ENCODE assay signal across 9 cellular contexts in the genomic region with DNA sequence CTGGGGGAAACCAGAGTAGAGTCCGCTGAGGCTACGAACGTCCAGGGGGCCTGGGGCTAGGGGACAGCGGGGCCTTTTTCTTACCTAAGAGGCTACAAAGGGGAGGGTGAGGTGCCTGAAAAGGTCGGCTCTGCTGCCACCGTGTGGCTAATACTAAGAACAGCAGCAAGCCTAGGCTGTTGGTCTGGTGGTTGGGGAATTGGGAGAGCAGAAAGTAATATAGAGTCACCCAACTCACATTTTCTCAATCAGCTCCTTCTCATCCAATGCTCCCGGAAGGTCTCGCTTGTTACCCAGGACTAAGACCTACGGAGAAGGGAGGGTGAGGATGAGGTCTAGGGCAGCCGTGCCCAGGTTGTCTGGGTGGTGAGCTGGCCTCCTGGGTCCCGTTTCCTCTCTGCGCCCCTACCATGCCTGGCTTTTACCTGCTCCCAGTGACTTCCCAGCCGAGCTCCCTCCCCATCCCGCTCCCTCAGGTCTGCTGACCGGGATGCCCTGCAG. TPM values are rescaled to one million over a fixed set of nuclear protein-coding genes. Genes with fewer than 3 reads are reported as not detected.
DNase-seq lines count a peak whose midpoint lies in the region; ATAC-seq and TF ChIP-seq lines count a peak whose summit lies in the region.
"Had no signal": no experiment of that assay in that cellular context is flagged by ENCODE, and none has a peak within 500 bp of the region (broad histone marks: within the 10 kb centered on the region; RNA-seq: fewer than 3 reads in every experiment).

No MANE protein-coding gene starts in this region.

- no peak overlapping the region for H2AK5ac ChIP-seq in mesenchymal stem cell (ENCODE audit: low read length, severe bottlenecking)

- no peak for TF ChIP-seq EP300 in suprapubic skin (IDR thresholded peaks at IDR 0.05)

- H3K23ac ChIP-seq in mesenchymal stem cell (ENCODE audit: low read length in 2 of 2) = no peak overlapping the region

- H3K18ac ChIP-seq in mesenchymal stem cell (ENCODE audit: low read depth in 1 of 2, low read length in 2 of 2) = no peak overlapping the region

- no peak overlapping the region for H2BK120ac ChIP-seq in mesenchymal stem cell (ENCODE audit: low read depth, low read length)

- peak; percentile 91 for TF ChIP-seq CTCF in GM12864 (IDR thresholded peaks at IDR 0.05; ENCODE audit: low read depth, low read length, missing control alignments)
- TF ChIP-seq CTCF in endodermal cell (conservative IDR thresholded peaks at IDR 0.05) = peak; percentile 90
- TF ChIP-seq CTCF in suprapubic skin (IDR thresholded peaks at IDR 0.05) = peak; percentile 48 to 91

- H2BK12ac ChIP-seq in mesenchymal stem cell (ENCODE audit: low read length in 2 of 2) = no peak overlapping the region

- H3K27me3 ChIP-seq in endodermal cell (ENCODE audit: control insufficient read depth, insufficient read depth, low read length, poor library complexity, severe bottlenecking) = no peaks in the 10 kb centered on the region
- no peaks in the 10 kb centered on the region for H3K27me3 ChIP-seq in mesenchymal stem cell (ENCODE audit: control insufficient read depth in 1 of 2, insufficient read depth in 1 of 2, low read length in 2 of 2)
- H3K27me3 ChIP-seq in suprapubic skin = no peaks in the 10 kb centered on the region

- no peak overlapping the region for H2BK5ac ChIP-seq in mesenchymal stem cell (ENCODE audit: low read depth, low read length, poor library complexity, severe bottlenecking)

- H3K4me3 ChIP-seq in GM12864 (ENCODE audit: low read depth, low read length) (no peak overlapping the region), endodermal cell (ENCODE audit: low read length) (no peak overlapping the region), mesenchymal stem cell (ENCODE audit: insufficient read depth in 1 of 2, low read depth in 1 of 2, low read length in 2 of 2) (no peak overlapping the region), suprapubic skin (no peak overlapping the region)

- H3K4me1 Mint-ChIP-seq in endodermal cell = no peaks in the 10 kb centered on the region

- peaks cover 37% of the 10 kb centered on the region for H3K36me3 Mint-ChIP-seq in endodermal cell (ENCODE audit: low read depth)

- H4K8ac ChIP-seq in mesenchymal stem cell (ENCODE audit: low read length) = no peak overlapping the region

- no peak overlapping the region for H3K14ac ChIP-seq in mesenchymal stem cell (ENCODE audit: low read length in 2 of 2)

- peak; percentile 62 for ATAC-seq in HG03378 (IDR thresholded peaks at IDR 0.05; ENCODE audit: unreplicated experiment)
- ATAC-seq in HG03432 (IDR thresholded peaks at IDR 0.05; ENCODE audit: unreplicated experiment) = no peak

- H3K9ac ChIP-seq in endodermal cell (ENCODE audit: extremely low read depth, low read length, poor library complexity, severe bottlenecking) = no peak overlapping the region
- H3K9ac ChIP-seq in mesenchymal stem cell (ENCODE audit: low read length) = no peak overlapping the region

- H4K91ac ChIP-seq in mesenchymal stem cell (ENCODE audit: low read length) = no peak overlapping the region

- H3K9me3 Mint-ChIP-seq in endodermal cell = no peaks in the 10 kb centered on the region

- H3K4me2 ChIP-seq in mesenchymal stem cell (ENCODE audit: low read length, poor library complexity, severe bottlenecking) = no peak overlapping the region

- no peaks in the 10 kb centered on the region for H3K9me3 ChIP-seq in endodermal cell (ENCODE audit: control insufficient read depth, low read length)
- H3K9me3 ChIP-seq in mesenchymal stem cell (ENCODE audit: control insufficient read depth, low read length) = no peaks in the 10 kb centered on the region
- no peaks in the 10 kb centered on the region for H3K9me3 ChIP-seq in suprapubic skin

- H3K36me3 ChIP-seq in endodermal cell (ENCODE audit: control insufficient read depth, insufficient read depth, low read length) (peaks cover 59% of the 10 kb centered on the region), mesenchymal stem cell (ENCODE audit: control insufficient read depth in 1 of 2, insufficient read depth in 2 of 2, low read depth in 1 of 2, low read length in 2 of 2) (peaks cover 56 to 63% of the 10 kb centered on the region in 2 experiments), suprapubic skin (peaks cover 41% of the 10 kb centered on the region)

- H3K27me3 Mint-ChIP-seq in endodermal cell (ENCODE audit: insufficient read depth) = no peaks in the 10 kb centered on the region

- peak overlapping the region; percentile 68 for H3K27ac Mint-ChIP-seq in endodermal cell

- WGBS in endodermal cell (ENCODE audit: insufficient coverage in 1 of 2, insufficient read length in 1 of 2), 2 experiments = 42 to 67% methylated on average over 8 to 15 of the region's 15 CpGs
- WGBS in mesenchymal stem cell = 54% methylated on average over 12 of the region's 15 CpGs
- WGBS in suprapubic skin = 33% methylated on average over 13 of the region's 15 CpGs

- H3K27ac ChIP-seq in endodermal cell (ENCODE audit: low read depth, low read length) (no peak overlapping the region), mesenchymal stem cell (ENCODE audit: low read length, poor library complexity, severe bottlenecking) (no peak overlapping the region), suprapubic skin (peak overlapping the region; percentile 93)

- H2BK15ac ChIP-seq in mesenchymal stem cell (ENCODE audit: low read depth, poor library complexity, severe bottlenecking) = no peak overlapping the region

- TF ChIP-seq POLR2A in suprapubic skin (IDR thresholded peaks at IDR 0.05) = no peak

- DNase-seq in GM12864 (ENCODE audit: low read depth) (no peak), NCI-H526 treated with DMSO at 0.1 percent for 48 hours (lab: John Stamatoyannopoulos, UW) (peak; percentile 30), endodermal cell (peak; percentile 82), mesenchymal stem cell (peak; percentile 68), suprapubic skin (ENCODE audit: low spot score in 2 of 2) (no peak)
- DNase-seq in activated CD4-positive, alpha-beta T cell treated with anti-CD3 and anti-CD28 coated beads, Interleukin-2, amount 50 U/mL, for 48 hours = peak; percentile 39 to 51

- H3K4me1 ChIP-seq in endodermal cell (ENCODE audit: control insufficient read depth, insufficient read depth, low read length) = no peaks in the 10 kb centered on the region
- peaks cover 7% of the 10 kb centered on the region for H3K4me1 ChIP-seq in mesenchymal stem cell (ENCODE audit: control insufficient read depth, insufficient read depth, low read depth, low read length)
- H3K4me1 ChIP-seq in suprapubic skin = peaks cover 51% of the 10 kb centered on the region

- no peak overlapping the region for H3K4ac ChIP-seq in mesenchymal stem cell (ENCODE audit: low read depth in 1 of 2, low read length in 2 of 2)

- no peak overlapping the region for H2AFZ ChIP-seq in mesenchymal stem cell (ENCODE audit: low read depth, low read length)

- H3K79me1 ChIP-seq in mesenchymal stem cell (replicated peaks; ENCODE audit: low read length, poor library complexity, severe bottlenecking) = peaks cover 21% of the 10 kb centered on the region

- H3K4me3 Mint-ChIP-seq in endodermal cell = no peak overlapping the region

RNA-seq across cellular contexts. Expression of a gene that starts 9.3 kb away (rescaled TPM):
- total RNA-seq in endodermal cell (10 to 100 TPM; 72.8 to 82.0 TPM), suprapubic skin (10 to 100 TPM; 41.1 to 46.3 (median 43.0) TPM)
- 52.4 TPM for polyA plus RNA-seq in endodermal cell (2013, experiment 1 of 2)
- polyA plus RNA-seq in endodermal cell (2013, experiment 2 of 2) = 54.7 TPM
- polyA plus RNA-seq in mesenchymal stem cell (2013, experiment 1 of 2) = 48.3 TPM
- 47.5 TPM for polyA plus RNA-seq in mesenchymal stem cell (2013, experiment 2 of 2)

RNA-seq across cellular contexts. Expression of a gene that starts 12.6 kb away (rescaled TPM):
- total RNA-seq in endodermal cell (under 1 TPM in 1 of 2 donors, not detected in 1; 0.04 TPM), suprapubic skin (not detected)
- 0.07 TPM for polyA plus RNA-seq in endodermal cell (2013, experiment 1 of 2)
- polyA plus RNA-seq in endodermal cell (2013, experiment 2 of 2) = 0.12 TPM
- 0.01 TPM for polyA plus RNA-seq in mesenchymal stem cell (2013, experiment 1 of 2)
- polyA plus RNA-seq in mesenchymal stem cell (2013, experiment 2 of 2) = not detected
- total RNA-seq: dermis microvascular lymphatic vessel endothelial cell had no signal

RNA-seq across cellular contexts. Expression of a gene that starts 25.1 kb away (rescaled TPM):
- not detected for total RNA-seq in endodermal cell
- polyA plus RNA-seq in endodermal cell (2013, experiment 1 of 2) = not detected
- polyA plus RNA-seq in endodermal cell (2013, experiment 2 of 2) = not detected
- polyA plus RNA-seq in mesenchymal stem cell (2013, experiment 1 of 2) = not detected
- 0.15 TPM for polyA plus RNA-seq in mesenchymal stem cell (2013, experiment 2 of 2)
- total RNA-seq in suprapubic skin = 1 to 10 TPM in 1 of 4 donors, under 1 TPM in 2, not detected in 1; 0.42 to 2.7 (median 0.60) TPM

RNA-seq across cellular contexts. Expression of a gene that starts 58.3 kb away (rescaled TPM):
- 1 to 10 TPM in 1 of 2 donors, under 1 TPM in 1; 0.73 to 1.5 TPM for total RNA-seq in endodermal cell
- 0.57 TPM for polyA plus RNA-seq in endodermal cell (2013, experiment 1 of 2)
- polyA plus RNA-seq in endodermal cell (2013, experiment 2 of 2) = 0.79 TPM
- polyA plus RNA-seq in mesenchymal stem cell (2013, experiment 1 of 2) = not detected
- not detected for polyA plus RNA-seq in mesenchymal stem cell (2013, experiment 2 of 2)
- total RNA-seq in suprapubic skin = 1 to 10 TPM; 1.6 to 4.9 (median 4.1) TPM
- total RNA-seq: dermis microvascular lymphatic vessel endothelial cell had no signal

Comparison
In these comparisons a context has a peak if more than half of its experiments do, and no peak if none do; other contexts are left out.
1. DNase-seq: peak in NCI-H526 treated with DMSO at 0.1 percent for 48 hours (single experiment), activated CD4-positive, alpha-beta T cell treated with anti-CD3 and anti-CD28 coated beads, Interleukin-2, amount 50 U/mL, for 48 hours (2 of 2), endodermal cell (single experiment) and mesenchymal stem cell (single experiment); none in GM12864 (single experiment) and suprapubic skin (0 of 2).
2. Peak in every context shown above with its lines, with median percentiles within 50 percentile points of each other: CTCF ChIP-seq.